Comparison of ENCODE assay signal across 8 cellular contexts in genomic region chr15:100902436-100903190, GRCh38. TPM values are rescaled to one million over a fixed set of nuclear protein-coding genes. Genes with fewer than 3 reads are reported as not detected.
A peak's percentile ranks its signal among the peaks of the same experiment; 100 is the strongest.
DNase-seq lines count a peak whose midpoint lies in the region; ATAC-seq, FAIRE-seq and TF ChIP-seq lines count a peak whose summit lies in the region.

No MANE protein-coding gene starts in this region.

- peaks cover 7% of the 10 kb centered on the region; the same call in 1 of the 2 replicates for H3K4me1 Mint-ChIP-seq in WTC11
- peaks cover 2% of the 10 kb centered on the region for H3K4me1 Mint-ChIP-seq in activated naive CD8-positive, alpha-beta T cell treated with anti-CD3 and anti-CD28 coated beads, Interleukin-2, amount 50 U/mL, for 24 hours

- DNase-seq in WTC11 (ENCODE audit: low spot score) (no peak), right atrium auricular region (ENCODE audit: low spot score) (peak; percentile 83), islet precursor cell (no peak), H7 (no peak), RCC 7860 (ENCODE audit: low spot score) (no peak)
- DNase-seq in activated naive CD8-positive, alpha-beta T cell treated with anti-CD3 and anti-CD28 coated beads, Interleukin-2, amount 50 U/mL, for 24 hours = no peak

- H3K36me3 ChIP-seq in right atrium auricular region = no peaks in the 10 kb centered on the region
- H3K36me3 ChIP-seq in skeletal muscle tissue (ENCODE audit: control insufficient read depth in 3 of 3, insufficient read depth in 3 of 3, low read length in 3 of 3) = peaks cover 0 to 8% (median 2%) of the 10 kb centered on the region in 3 donors
- no peaks in the 10 kb centered on the region; the same call in none of the 2 replicates for H3K36me3 ChIP-seq in H7 (replicated peaks; ENCODE audit: control insufficient read depth, insufficient read depth, low read length)

- TF ChIP-seq CTCF in WTC11 (IDR thresholded peaks at IDR 0.05) (no peak), right atrium auricular region (IDR thresholded peaks at IDR 0.05) (no peak)

- no peaks in the 10 kb centered on the region for H3K27me3 Mint-ChIP-seq in WTC11 (ENCODE audit: low read depth)
- H3K27me3 Mint-ChIP-seq in activated naive CD8-positive, alpha-beta T cell treated with anti-CD3 and anti-CD28 coated beads, Interleukin-2, amount 50 U/mL, for 24 hours = peaks cover 4% of the 10 kb centered on the region

- no peak for FAIRE-seq in RCC 7860 (lab: Jason Lieb, UNC)

- ATAC-seq in HG03457 (IDR thresholded peaks at IDR 0.05; ENCODE audit: unreplicated experiment) (peak; percentile 58), WTC11 (no peak)
- ATAC-seq in activated naive CD8-positive, alpha-beta T cell treated with anti-CD3 and anti-CD28 coated beads, Interleukin-2, amount 50 U/mL, for 24 hours = no peak

- POLR2A ChIA-PET in WTC11 (lab: Charles Lee) = no interaction called here

- H3K9me3 ChIP-seq in right atrium auricular region (no peaks in the 10 kb centered on the region), skeletal muscle tissue (ENCODE audit: control insufficient read depth in 3 of 3, low read length in 3 of 3) (peaks cover 0 to 2% (median 0%) of the 10 kb centered on the region in 3 donors)

- H3K4me1 ChIP-seq in right atrium auricular region = peaks cover 0 to 21% of the 10 kb centered on the region in 2 donors
- H3K4me1 ChIP-seq in skeletal muscle tissue (ENCODE audit: control insufficient read depth in 3 of 3, insufficient read depth in 3 of 3, low read length in 3 of 3) = peaks cover 36 to 38% (median 36%) of the 10 kb centered on the region in 3 donors

- H3K4me3 ChIP-seq in right atrium auricular region (peak overlapping the region in 1 of 2 donors; percentile 24), skeletal muscle tissue (ENCODE audit: low read length in 3 of 3) (peak overlapping the region; percentile 61 to 74 (median 63)), H7 (ENCODE audit: insufficient read depth, low read depth, low read length) (no peak overlapping the region)

- H3K27ac ChIP-seq in right atrium auricular region (peak overlapping the region; percentile 64 to 72), skeletal muscle tissue (ENCODE audit: low read depth, low read length) (peak overlapping the region; percentile 88)

- H3K4me3 Mint-ChIP-seq in WTC11 = no peak overlapping the region
- no peak overlapping the region for H3K4me3 Mint-ChIP-seq in activated naive CD8-positive, alpha-beta T cell treated with anti-CD3 and anti-CD28 coated beads, Interleukin-2, amount 50 U/mL, for 24 hours

- peaks cover 3% of the 10 kb centered on the region for H3K36me3 Mint-ChIP-seq in WTC11
- no peaks in the 10 kb centered on the region for H3K36me3 Mint-ChIP-seq in activated naive CD8-positive, alpha-beta T cell treated with anti-CD3 and anti-CD28 coated beads, Interleukin-2, amount 50 U/mL, for 24 hours (ENCODE audit: low read depth)

- peak overlapping the region; percentile 45 for H3K27ac Mint-ChIP-seq in WTC11
- H3K27ac Mint-ChIP-seq in activated naive CD8-positive, alpha-beta T cell treated with anti-CD3 and anti-CD28 coated beads, Interleukin-2, amount 50 U/mL, for 24 hours = no peak overlapping the region

- peaks cover 7% of the 10 kb centered on the region; the same call in 1 of the 2 replicates for H3K9me3 Mint-ChIP-seq in WTC11
- H3K9me3 Mint-ChIP-seq in activated naive CD8-positive, alpha-beta T cell treated with anti-CD3 and anti-CD28 coated beads, Interleukin-2, amount 50 U/mL, for 24 hours = no peaks in the 10 kb centered on the region

- H3K27me3 ChIP-seq in right atrium auricular region (no peaks in the 10 kb centered on the region), skeletal muscle tissue (ENCODE audit: control insufficient read depth in 3 of 3, insufficient read depth in 3 of 3, low read length in 3 of 3) (no peaks in the 10 kb centered on the region), H7 (ENCODE audit: control insufficient read depth, insufficient read depth, low read length) (no peaks in the 10 kb centered on the region)

- CTCF ChIA-PET in WTC11 (lab: Charles Lee) = interaction anchor here (1.0 to 2.6 kb wide), 2 partner anchors 15 to 106 kb away, joined by 3 to 12 read pairs; no protein-coding TSS in a partner anchor

- peak overlapping the region; percentile 66 to 74 (median 66) for H3K9ac ChIP-seq in skeletal muscle tissue (ENCODE audit: low read depth in 1 of 3, low read length in 3 of 3)

TF ChIP-seq in WTC11, 78 proteins besides CTCF, POLR2A, EP300 and RAD21:
- TF ChIP-seq ZNF121 (CRISPR knock-in tag; IDR thresholded peaks at IDR 0.05) (no peak), IRF2 (CRISPR knock-in tag; IDR thresholded peaks at IDR 0.05; ENCODE audit: borderline replicate concordance, low read depth) (no peak), TEAD1 (CRISPR knock-in tag; IDR thresholded peaks at IDR 0.05) (no peak), CDX4 (CRISPR knock-in tag; IDR thresholded peaks at IDR 0.05; ENCODE audit: borderline replicate concordance) (no peak), NFATC4 (CRISPR knock-in tag; IDR thresholded peaks at IDR 0.05) (no peak), ATF2 (CRISPR knock-in tag; IDR thresholded peaks at IDR 0.05; ENCODE audit: borderline replicate concordance, low read depth) (no peak)
TF ChIP-seq in WTC11: peak in this region for 0.

RNA-seq across cellular contexts. Expression of gene LRRK1, which starts 16.5 kb away (rescaled TPM):
- total RNA-seq in WTC11 (2021) (5.9 to 7.6 TPM (median 6.3 TPM) in 3 replicates), right atrium auricular region (1 to 10 TPM; 1.9 to 4.4 TPM), skeletal muscle tissue (3.7 TPM)
- 3.3 and 6.6 TPM in 2 replicates for total RNA-seq in H7 (2014; rRNA removed; shearing (Covaris generic))

RNA-seq across cellular contexts. Expression of gene ALDH1A3, which starts 23.0 kb away (rescaled TPM):
- total RNA-seq in WTC11 (2021) = 9.9 to 14.0 TPM (median 10.7 TPM) in 3 replicates
- total RNA-seq in right atrium auricular region = 10 to 100 TPM; 14.7 to 19.7 TPM
- 15.7 TPM for total RNA-seq in skeletal muscle tissue
- 25.6 and 25.9 TPM in 2 replicates for total RNA-seq in H7 (2014; rRNA removed; shearing (Covaris generic))
